ENCODE assay signal across 28 cellular contexts in the genomic region with DNA sequence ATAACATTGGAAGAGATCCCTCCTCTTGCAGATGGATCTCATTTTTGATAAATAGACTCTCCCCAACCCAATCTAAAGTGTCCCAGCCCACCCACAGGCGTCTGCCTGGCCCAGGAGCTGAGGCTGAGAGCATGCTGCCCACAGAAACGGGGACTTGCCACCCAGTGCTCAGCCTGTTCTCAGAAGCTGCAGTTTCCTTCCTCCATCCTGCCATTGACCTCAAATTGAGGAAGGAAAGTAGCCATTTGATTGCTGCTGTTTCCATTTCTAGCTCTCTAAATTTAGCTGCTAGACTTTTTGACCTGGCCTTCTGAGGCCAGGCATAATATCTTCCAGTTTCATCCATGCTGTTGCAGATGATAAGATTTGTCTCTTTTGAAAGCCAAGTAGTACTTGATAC. TPM values are rescaled to one million over a fixed set of nuclear protein-coding genes. Genes with fewer than 3 reads are reported as not detected.
A peak's percentile ranks its signal among the peaks of the same experiment; 100 is the strongest.
DNase-seq lines count a peak whose midpoint lies in the region; ATAC-seq and TF ChIP-seq lines count a peak whose summit lies in the region.
"Had no signal": no experiment of that assay in that cellular context is flagged by ENCODE, and none has a peak within 500 bp of the region (broad histone marks: within the 10 kb centered on the region; RNA-seq: fewer than 3 reads in every experiment).

No MANE protein-coding gene starts in this region.

- no peak overlapping the region for H3K4me2 ChIP-seq in smooth muscle cell
- H3K4me2 ChIP-seq: KMS-11 had no signal

- no peak overlapping the region for H2AFZ ChIP-seq in smooth muscle cell (ENCODE audit: low read depth)

- DNase-seq in Right ventricle myocardium superior (no peak), cardiac septum (ENCODE audit: low spot score) (no peak), Kasumi-1 (lab: John Stamatoyannopoulos, UW) (peak; percentile 78 to 84), SKM-1 treated with dmso at 0.1 percent for 144 hours (lab: John Stamatoyannopoulos, UW; ENCODE audit: unreplicated experiment) (peak; percentile 59), sciatic nerve (ENCODE audit: low spot score) (no peak), smooth muscle cell (lab: John Stamatoyannopoulos, UW; ENCODE audit: unreplicated experiment) (no peak), mesenteric fat pad (ENCODE audit: low spot score) (no peak)
- no peak for DNase-seq in CD8-positive, alpha-beta T cell
- DNase-seq: 8988T; activated CD4-positive, alpha-beta T cell treated with anti-CD3 and anti-CD28 coated beads, Interleukin-2, amount 50 U/mL, for 48 hours; activated naive CD4-positive, alpha-beta T cell treated with anti-CD3 and anti-CD28 coated beads, Interleukin-2, amount 50 U/mL, for 16 hours; activated T-cell treated with anti-CD3 and anti-CD28 coated beads, Interleukin-2, amount 50 U/mL, for 1 hour; aorta; BE2C; Calu3; effector CD4-positive, alpha-beta T cell; left cardiac atrium; NCI-H1436 treated with DMSO at 0.1 percent for 48 hours; NCI-H2171; NCI-H774; stimulated activated CD4-positive, alpha-beta T cell treated with anti-CD3 and anti-CD28 coated beads, Interleukin-12 subunit alpha, Interleukin-12 subunit beta, amount 100 ng/mL, for 4 hours; stimulated activated CD8-positive, alpha-beta memory T cell treated with anti-CD3 and anti-CD28 coated beads, Interleukin-4, amount 100 ng/mL, for 48 hours; uterus; WERI-Rb-1 had no signal

- H3K36me3 ChIP-seq in smooth muscle cell (ENCODE audit: low read depth) = no peaks in the 10 kb centered on the region
- H3K36me3 ChIP-seq in CD8-positive, alpha-beta T cell (ENCODE audit: insufficient read depth, low read length) = no peaks in the 10 kb centered on the region
- H3K36me3 ChIP-seq: BE2C, gastroesophageal sphincter, neutrophil, uterus, WERI-Rb-1 had no signal

- no peak overlapping the region for H3K4me3 ChIP-seq in smooth muscle cell
- no peak overlapping the region for H3K4me3 ChIP-seq in CD8-positive, alpha-beta T cell (ENCODE audit: low read depth, low read length)
- H3K4me3 ChIP-seq: gastroesophageal sphincter, uterus had no signal

- no peaks in the 10 kb centered on the region for H3F3A ChIP-seq in smooth muscle cell (ENCODE audit: low read depth)

- no peaks in the 10 kb centered on the region for H3K4me1 Mint-ChIP-seq in CD8-positive, alpha-beta T cell (ENCODE audit: low read depth)
- H3K4me1 Mint-ChIP-seq: central memory CD8-positive, alpha-beta T cell had no signal

- TF ChIP-seq CTCF in smooth muscle cell (IDR thresholded peaks at IDR 0.05; ENCODE audit: borderline replicate concordance, insufficient read depth, poor library complexity, severe bottlenecking) = no peak
- TF ChIP-seq CTCF in CD8-positive, alpha-beta T cell (IDR thresholded peaks at IDR 0.05) = no peak

- H3K4me3 Mint-ChIP-seq in CD8-positive, alpha-beta T cell = no peak overlapping the region
- H3K4me3 Mint-ChIP-seq: central memory CD8-positive, alpha-beta T cell had no signal

- H3K27me3 ChIP-seq in smooth muscle cell (ENCODE audit: low read depth) = no peaks in the 10 kb centered on the region
- H3K27me3 ChIP-seq in CD8-positive, alpha-beta T cell (ENCODE audit: insufficient read depth, low read length) = no peaks in the 10 kb centered on the region
- H3K27me3 ChIP-seq: BE2C, gastroesophageal sphincter, neutrophil, uterus had no signal

- CTCF ChIA-PET in CD8-positive, alpha-beta T cell (lab: Charles Lee) = no interaction called here

- no peaks in the 10 kb centered on the region for H4K20me1 ChIP-seq in smooth muscle cell (ENCODE audit: low read depth)

- H3K27ac ChIP-seq in smooth muscle cell (ENCODE audit: low read depth) = no peak overlapping the region
- H3K27ac ChIP-seq in CD8-positive, alpha-beta T cell (ENCODE audit: low read depth, low read length) = no peak overlapping the region
- H3K27ac ChIP-seq: gastroesophageal sphincter, KMS-11, neutrophil, uterus, WERI-Rb-1 had no signal

- no peaks in the 10 kb centered on the region for H3K79me2 ChIP-seq in smooth muscle cell (ENCODE audit: low read depth)

- WGBS in smooth muscle cell (ENCODE audit: low lambda C conversion rate) = 63% methylated on average over 2 of the region's 2 CpGs

- H3K9ac ChIP-seq in smooth muscle cell (ENCODE audit: low read depth) = no peak overlapping the region
- H3K9ac ChIP-seq: KMS-11 had no signal

- no peaks in the 10 kb centered on the region for H3K9me3 ChIP-seq in smooth muscle cell (replicated peaks; ENCODE audit: low read depth)
- no peaks in the 10 kb centered on the region for H3K9me3 ChIP-seq in CD8-positive, alpha-beta T cell (ENCODE audit: low read length)
- H3K9me3 ChIP-seq: BE2C, gastroesophageal sphincter, neutrophil, uterus had no signal

- no peaks in the 10 kb centered on the region for H3K27me3 Mint-ChIP-seq in CD8-positive, alpha-beta T cell (ENCODE audit: low read depth)
- H3K27me3 Mint-ChIP-seq: central memory CD8-positive, alpha-beta T cell had no signal

- H3K4me1 ChIP-seq in smooth muscle cell (ENCODE audit: low read depth) = no peaks in the 10 kb centered on the region
- no peaks in the 10 kb centered on the region for H3K4me1 ChIP-seq in CD8-positive, alpha-beta T cell (ENCODE audit: insufficient read depth, low read length)
- H3K4me1 ChIP-seq: BE2C, uterus had no signal

- intact Hi-C loops in Right ventricle myocardium superior (cut with DNase I) = no loop called here
- intact Hi-C loops in cardiac septum (cut with DNase I) = no loop called here
- intact Hi-C loops in sciatic nerve (cut with DNase I) = no loop called here
- intact Hi-C loops in CD8-positive, alpha-beta T cell (cut with DNase I, micrococcal nuclease) = no loop called here

- H3K9me3 Mint-ChIP-seq in CD8-positive, alpha-beta T cell = no peaks in the 10 kb centered on the region
- H3K9me3 Mint-ChIP-seq: central memory CD8-positive, alpha-beta T cell had no signal

- POLR2A ChIA-PET in CD8-positive, alpha-beta T cell (lab: Charles Lee) = no interaction called here

- H3K36me3 Mint-ChIP-seq in CD8-positive, alpha-beta T cell = peaks cover 3% of the 10 kb centered on the region

- ATAC-seq in Right ventricle myocardium superior (ENCODE audit: poor library complexity) = peak; percentile 12
- ATAC-seq in sciatic nerve = peak; percentile 45
- ATAC-seq in CD8-positive, alpha-beta T cell = no peak
- ATAC-seq: gastroesophageal sphincter, left cardiac atrium had no signal

- H3K27ac Mint-ChIP-seq in CD8-positive, alpha-beta T cell = no peak overlapping the region

RNA-seq across cellular contexts. Expression of a gene that starts 31.1 kb away (rescaled TPM):
- total RNA-seq in Right ventricle myocardium superior = 93.2 TPM
- total RNA-seq in cardiac septum = 123 TPM
- 38.1 TPM for total RNA-seq in sciatic nerve
- total RNA-seq in smooth muscle cell = 0.27 and 0.72 TPM in 2 replicates
- 0.79 and 2.8 TPM in 2 replicates for polyA plus RNA-seq in smooth muscle cell
- total RNA-seq in mesenteric fat pad = 11.7 TPM
- total RNA-seq in CD8-positive, alpha-beta T cell = 1 to 10 TPM in 1 of 2 experiments, under 1 TPM in 1; 0.33 to 1.2 TPM

RNA-seq across cellular contexts. Expression of a gene that starts 53.6 kb away (rescaled TPM):
- total RNA-seq in Right ventricle myocardium superior (4.9 TPM), cardiac septum (5.4 TPM), sciatic nerve (7.8 TPM), smooth muscle cell (0.40 and 1.1 TPM in 2 replicates), mesenteric fat pad (6.1 TPM)
- 2.1 and 4.4 TPM in 2 replicates for polyA plus RNA-seq in smooth muscle cell
- 1 to 10 TPM; 4.3 to 4.6 TPM for total RNA-seq in CD8-positive, alpha-beta T cell

Comparison
In these comparisons a context has a peak if more than half of its experiments do, and no peak if none do; other contexts are left out.
1. DNase-seq: peak in Kasumi-1 (2 of 2) and SKM-1 treated with dmso at 0.1 percent for 144 hours (single experiment); none in Right ventricle myocardium superior (single experiment), cardiac septum (single experiment), sciatic nerve (single experiment), smooth muscle cell (single experiment), mesenteric fat pad (single experiment) and CD8-positive, alpha-beta T cell (0 of 7).